In the genomic region with DNA sequence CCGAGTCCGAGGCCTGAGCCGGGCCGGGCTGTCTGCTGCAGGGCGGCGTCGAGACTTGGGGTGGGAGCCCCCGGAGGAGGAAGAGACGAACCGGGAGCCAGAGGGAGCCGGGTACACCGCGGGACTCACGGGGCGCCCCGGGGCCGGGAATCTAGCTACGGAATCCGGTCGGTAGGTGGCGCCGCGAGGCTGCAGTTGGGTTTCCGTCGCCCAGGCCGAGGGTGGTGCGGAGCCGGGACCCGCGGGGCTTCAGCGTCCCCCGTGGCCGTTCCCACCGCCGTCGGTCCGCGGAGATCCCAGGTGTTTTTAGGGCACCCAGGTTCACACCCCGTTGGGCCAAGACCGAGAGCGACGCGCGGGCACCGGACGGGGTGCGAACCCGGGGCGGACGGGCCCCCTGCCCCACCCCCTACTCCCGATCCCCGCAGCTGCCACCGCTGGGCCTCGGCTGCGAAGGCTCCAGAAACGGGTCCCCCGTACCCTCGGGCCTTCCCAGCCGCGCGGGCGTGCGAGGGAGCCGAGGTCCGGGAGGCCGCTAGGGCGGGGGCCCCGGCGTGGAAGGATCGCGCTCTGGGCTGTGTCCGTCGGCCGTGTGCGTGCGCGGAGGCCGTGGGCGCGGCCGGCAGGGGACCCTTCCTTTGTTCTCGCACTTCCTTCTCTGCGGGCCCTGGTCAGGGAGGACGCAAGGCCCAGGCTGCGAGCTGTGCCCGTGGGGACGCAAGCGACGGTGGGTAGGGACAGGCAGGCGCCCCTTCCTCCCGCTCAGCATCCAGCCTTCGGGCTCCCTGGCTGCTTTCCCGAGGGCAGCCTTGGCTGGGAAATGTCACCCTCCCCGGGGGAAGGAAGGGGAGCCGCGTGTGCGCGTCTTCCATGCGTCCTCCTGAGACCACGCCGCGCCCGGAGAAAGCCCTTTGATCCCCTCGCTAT, we compare ENCODE assay signal across 8 cellular contexts.
A peak's percentile ranks its signal among the peaks of the same experiment; 100 is the strongest.
DNase-seq lines count a peak whose midpoint lies in the region; ATAC-seq and TF ChIP-seq lines count a peak whose summit lies in the region.

No MANE protein-coding gene starts in this region.

- peaks cover 15% of the 10 kb centered on the region for H3K27me3 Mint-ChIP-seq in activated T-helper 1 cell treated with anti-CD3 and anti-CD28 coated beads, Interleukin-12 subunit alpha, Interleukin-12 subunit beta, Interleukin-2, Interleukin-4 antibody, amounts not matched to agents 30 ng/mL and 10 ng/mL and 1 ng/mL, durations not matched to agents 14 hours and 24 hours and 36 hours (ENCODE audit: insufficient read depth)
- H3K27me3 Mint-ChIP-seq in natural killer cell treated with Interleukin-12 subunit alpha and Interleukin-12 subunit beta and Interleukin-15 and Interleukin-18, amount 100 ng/mL, for 72 hours = peaks cover 17 to 32% of the 10 kb centered on the region in 2 donors
- H3K27me3 Mint-ChIP-seq in stimulated activated naive B cell treated with anti-CD40 and anti-IgM and Interleukin-4, amounts not matched to agents 10 μg/mL and 1 μg/mL and 100 μg/mL, for 72 hours = peaks cover 34 to 53% of the 10 kb centered on the region in 2 donors

- peak; percentile 76 to 77 for ATAC-seq in natural killer cell treated with Interleukin-12 subunit alpha and Interleukin-12 subunit beta and Interleukin-15 and Interleukin-18, amount 100 ng/mL, for 72 hours
- peak; percentile 86 to 91 for ATAC-seq in stimulated activated naive B cell treated with anti-CD40 and anti-IgM and Interleukin-4, amounts not matched to agents 10 μg/mL and 1 μg/mL and 100 μg/mL, for 72 hours (replicated peaks)

- DNase-seq in SHP77 (lab: John Stamatoyannopoulos, UW) (peak; percentile 31 to 63), SHP77 treated with DMSO at 0.1 percent for 48 hours (lab: John Stamatoyannopoulos, UW) (no peak), HUDEP-2 (lab: John Stamatoyannopoulos, UW; ENCODE audit: unreplicated experiment in 76 of 76) (peak in 53 of 76 experiments; percentile 8 to 69 (median 42)), OCI-M2 (lab: John Stamatoyannopoulos, UW; ENCODE audit: unreplicated experiment) (peak; percentile 3), fibroblast of pulmonary artery (ENCODE audit: low read depth) (peak; percentile 72)
- peak; percentile 53 for DNase-seq in activated T-helper 1 cell treated with anti-CD3 and anti-CD28 coated beads, Interleukin-12 subunit alpha, Interleukin-12 subunit beta, Interleukin-2, Interleukin-4 antibody, amounts not matched to agents 30 ng/mL and 10 ng/mL and 1 ng/mL, durations not matched to agents 14 hours and 24 hours and 36 hours (ENCODE audit: low spot score)
- peak; percentile 58 for DNase-seq in natural killer cell treated with Interleukin-12 subunit alpha and Interleukin-12 subunit beta and Interleukin-15 and Interleukin-18, amount 100 ng/mL, for 72 hours (ENCODE audit: low spot score)
- DNase-seq in stimulated activated naive B cell treated with anti-CD40 and anti-IgM and Interleukin-4, amounts not matched to agents 10 μg/mL and 1 μg/mL and 100 μg/mL, for 72 hours = peak; percentile 57

- peak overlapping the region; percentile 61 for H3K4me3 ChIP-seq in fibroblast of pulmonary artery (replicated peaks; ENCODE audit: low read depth, low read length)

- peak overlapping the region; percentile 79 for H3K4me3 Mint-ChIP-seq in activated T-helper 1 cell treated with anti-CD3 and anti-CD28 coated beads, Interleukin-12 subunit alpha, Interleukin-12 subunit beta, Interleukin-2, Interleukin-4 antibody, amounts not matched to agents 30 ng/mL and 10 ng/mL and 1 ng/mL, durations not matched to agents 14 hours and 24 hours and 36 hours
- peak overlapping the region; percentile 81 for H3K4me3 Mint-ChIP-seq in natural killer cell treated with Interleukin-12 subunit alpha and Interleukin-12 subunit beta and Interleukin-15 and Interleukin-18, amount 100 ng/mL, for 72 hours
- H3K4me3 Mint-ChIP-seq in stimulated activated naive B cell treated with anti-CD40 and anti-IgM and Interleukin-4, amounts not matched to agents 10 μg/mL and 1 μg/mL and 100 μg/mL, for 72 hours = peak overlapping the region; percentile 82 to 84

- no peak overlapping the region for H3K27ac Mint-ChIP-seq in activated T-helper 1 cell treated with anti-CD3 and anti-CD28 coated beads, Interleukin-12 subunit alpha, Interleukin-12 subunit beta, Interleukin-2, Interleukin-4 antibody, amounts not matched to agents 30 ng/mL and 10 ng/mL and 1 ng/mL, durations not matched to agents 14 hours and 24 hours and 36 hours
- H3K27ac Mint-ChIP-seq in natural killer cell treated with Interleukin-12 subunit alpha and Interleukin-12 subunit beta and Interleukin-15 and Interleukin-18, amount 100 ng/mL, for 72 hours = no peak overlapping the region
- no peak overlapping the region for H3K27ac Mint-ChIP-seq in stimulated activated naive B cell treated with anti-CD40 and anti-IgM and Interleukin-4, amounts not matched to agents 10 μg/mL and 1 μg/mL and 100 μg/mL, for 72 hours

- no peaks in the 10 kb centered on the region for H3K36me3 Mint-ChIP-seq in activated T-helper 1 cell treated with anti-CD3 and anti-CD28 coated beads, Interleukin-12 subunit alpha, Interleukin-12 subunit beta, Interleukin-2, Interleukin-4 antibody, amounts not matched to agents 30 ng/mL and 10 ng/mL and 1 ng/mL, durations not matched to agents 14 hours and 24 hours and 36 hours (ENCODE audit: low read depth)
- H3K36me3 Mint-ChIP-seq in natural killer cell treated with Interleukin-12 subunit alpha and Interleukin-12 subunit beta and Interleukin-15 and Interleukin-18, amount 100 ng/mL, for 72 hours = peaks cover 7% of the 10 kb centered on the region
- H3K36me3 Mint-ChIP-seq in stimulated activated naive B cell treated with anti-CD40 and anti-IgM and Interleukin-4, amounts not matched to agents 10 μg/mL and 1 μg/mL and 100 μg/mL, for 72 hours = peaks cover 2 to 11% of the 10 kb centered on the region in 2 donors

- no peaks in the 10 kb centered on the region for H3K9me3 Mint-ChIP-seq in activated T-helper 1 cell treated with anti-CD3 and anti-CD28 coated beads, Interleukin-12 subunit alpha, Interleukin-12 subunit beta, Interleukin-2, Interleukin-4 antibody, amounts not matched to agents 30 ng/mL and 10 ng/mL and 1 ng/mL, durations not matched to agents 14 hours and 24 hours and 36 hours
- no peaks in the 10 kb centered on the region for H3K9me3 Mint-ChIP-seq in natural killer cell treated with Interleukin-12 subunit alpha and Interleukin-12 subunit beta and Interleukin-15 and Interleukin-18, amount 100 ng/mL, for 72 hours
- H3K9me3 Mint-ChIP-seq in stimulated activated naive B cell treated with anti-CD40 and anti-IgM and Interleukin-4, amounts not matched to agents 10 μg/mL and 1 μg/mL and 100 μg/mL, for 72 hours = peaks cover 3 to 4% of the 10 kb centered on the region in 2 donors

- H3K4me1 Mint-ChIP-seq in activated T-helper 1 cell treated with anti-CD3 and anti-CD28 coated beads, Interleukin-12 subunit alpha, Interleukin-12 subunit beta, Interleukin-2, Interleukin-4 antibody, amounts not matched to agents 30 ng/mL and 10 ng/mL and 1 ng/mL, durations not matched to agents 14 hours and 24 hours and 36 hours (ENCODE audit: low read depth) = peaks cover 7% of the 10 kb centered on the region
- peaks cover 15 to 20% of the 10 kb centered on the region in 2 donors for H3K4me1 Mint-ChIP-seq in natural killer cell treated with Interleukin-12 subunit alpha and Interleukin-12 subunit beta and Interleukin-15 and Interleukin-18, amount 100 ng/mL, for 72 hours (ENCODE audit: low read depth in 2 of 2)
- peaks cover 15 to 26% of the 10 kb centered on the region in 2 donors for H3K4me1 Mint-ChIP-seq in stimulated activated naive B cell treated with anti-CD40 and anti-IgM and Interleukin-4, amounts not matched to agents 10 μg/mL and 1 μg/mL and 100 μg/mL, for 72 hours

- intact Hi-C loops in activated T-helper 1 cell treated with anti-CD3 and anti-CD28 coated beads, Interleukin-12 subunit alpha, Interleukin-12 subunit beta, Interleukin-2, Interleukin-4 antibody, amounts not matched to agents 30 ng/mL and 10 ng/mL and 1 ng/mL, durations not matched to agents 14 hours and 24 hours and 36 hours (cut with micrococcal nuclease) = loop anchor here (1.0 to 2.0 kb wide), 5 partner anchors 151 to 1083 kb away; no protein-coding TSS in a partner anchor

- peak; percentile 64 for TF ChIP-seq CTCF in fibroblast of pulmonary artery (IDR thresholded peaks at IDR 0.05; ENCODE audit: low read length, missing control alignments)
